Comparison of ENCODE assay signal across 8 cellular contexts in the genomic region with DNA sequence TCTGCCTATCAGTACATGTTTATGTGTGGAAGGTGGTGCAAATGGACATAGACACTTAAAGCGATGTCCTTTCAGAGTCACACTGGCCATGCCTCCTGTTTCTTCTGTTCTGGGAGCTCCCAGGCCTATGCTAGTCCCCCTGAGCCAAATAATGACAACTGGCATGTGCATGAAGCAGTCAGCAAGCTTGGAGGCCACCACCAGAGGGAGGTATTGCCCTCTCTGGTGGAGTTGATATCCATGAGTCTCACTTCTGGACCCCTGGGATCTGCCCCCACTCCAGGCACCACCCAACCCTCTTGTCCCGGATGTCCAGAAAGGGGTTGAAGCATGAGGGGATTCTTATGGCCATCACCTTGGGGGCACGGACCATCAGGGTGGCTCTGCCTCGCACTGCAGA.
DNase-seq lines count a peak whose midpoint lies in the region; ATAC-seq and TF ChIP-seq lines count a peak whose summit lies in the region.

No MANE protein-coding gene starts in this region.

- no peak for DNase-seq in AG04449 (ENCODE audit: low read depth, low spot score)
- peak; percentile 46 for DNase-seq in GM10266 (ENCODE audit: extremely low spot score)
- peak; percentile 59 for DNase-seq in M059J (ENCODE audit: low read depth)
- DNase-seq in adrenal gland: peak; percentile 21 to 62 (median 38)
- DNase-seq in kidney epithelial cell (ENCODE audit: low read depth): no peak
- DNase-seq in NCI-H2029 treated with DMSO at 0.1 percent for 48 hours (lab: John Stamatoyannopoulos, UW): no peak

- H3K4me1 ChIP-seq in adrenal gland (replicated peaks in 1 of 2): no peaks in the 10 kb centered on the region

- no peak for ATAC-seq in HG03139 (IDR thresholded peaks at IDR 0.05; ENCODE audit: unreplicated experiment)
- no peak for ATAC-seq in GM21360 (IDR thresholded peaks at IDR 0.05; ENCODE audit: unreplicated experiment)

- no peak for TF ChIP-seq POLR2A in adrenal gland (IDR thresholded peaks at IDR 0.05)

- TF ChIP-seq CTCF in AG04449 (IDR thresholded peaks at IDR 0.05; ENCODE audit: insufficient read depth, low read length, missing control alignments): peak; percentile 48
- TF ChIP-seq CTCF in GM10266 (IDR thresholded peaks at IDR 0.05; ENCODE audit: control insufficient read depth, insufficient read depth, low read depth, missing control alignments): peak; percentile 57
- peak in 5 of 6 experiments; percentile 7 to 47 (median 41) for TF ChIP-seq CTCF in adrenal gland (IDR thresholded peaks at IDR 0.05)
- TF ChIP-seq CTCF in kidney epithelial cell (IDR thresholded peaks at IDR 0.05; ENCODE audit: insufficient read depth, low read length, poor library complexity, severe bottlenecking): peak; percentile 56

- no peak overlapping the region for H3K27ac ChIP-seq in adrenal gland

- POLR2A ChIA-PET in AG04449 (lab: Yijun Ruan, JAX): no interaction called here

- H3K36me3 ChIP-seq in adrenal gland (replicated peaks in 1 of 2): no peaks in the 10 kb centered on the region
- no peaks in the 10 kb centered on the region for H3K36me3 ChIP-seq in kidney epithelial cell (ENCODE audit: control insufficient read depth, insufficient read depth, low read length)

- no peaks in the 10 kb centered on the region for H3K9me3 ChIP-seq in adrenal gland (replicated peaks in 1 of 3)

- H3K4me3 ChIP-seq in AG04449 (ENCODE audit: low read depth, low read length) (no peak overlapping the region), adrenal gland (no peak overlapping the region), kidney epithelial cell (ENCODE audit: low read depth, low read length) (no peak overlapping the region)

- intact Hi-C loops in adrenal gland (cut with DNase I): no loop called here

- CTCF ChIA-PET in AG04449 (lab: Yijun Ruan, JAX): interaction anchor here (0.7 to 2.1 kb wide), 5 partner anchors 10 to 558 kb away, joined by 3 to 14 read pairs (median 4); no protein-coding TSS in a partner anchor

- 95 to 96% (median 96%) methylated on average over 4 of the region's 4 CpGs for WGBS in adrenal gland, 4 donors

- H3K27me3 ChIP-seq in adrenal gland (no peaks in the 10 kb centered on the region), kidney epithelial cell (ENCODE audit: control insufficient read depth, insufficient read depth, low read length) (no peaks in the 10 kb centered on the region)

Comparison
In these comparisons a context has a peak if more than half of its experiments do, and no peak if none do; other contexts are left out.
1. DNase-seq: peak in GM10266 (single experiment), M059J (single experiment) and adrenal gland (7 of 7); none in AG04449 (single experiment), kidney epithelial cell (single experiment) and NCI-H2029 treated with DMSO at 0.1 percent for 48 hours (single experiment).
2. Peak in every context shown above with its lines, with median percentiles within 50 percentile points of each other: CTCF ChIP-seq.